Comparison of ENCODE assay signal across 15 cellular contexts in genomic region chr5:57700072-57700471, GRCh38.
DNase-seq lines count a peak whose midpoint lies in the region; ATAC-seq and TF ChIP-seq lines count a peak whose summit lies in the region.
"Had no signal": no experiment of that assay in that cellular context is flagged by ENCODE, and none has a peak within 500 bp of the region (broad histone marks: within the 10 kb centered on the region; RNA-seq: fewer than 3 reads in every experiment).

No MANE protein-coding gene starts in this region.

- peak overlapping the region; percentile 42 for H2BK12ac ChIP-seq in trophoblast cell (ENCODE audit: low read length)

- no peaks in the 10 kb centered on the region for H3K9me3 ChIP-seq in RWPE2 (ENCODE audit: severe bottlenecking)
- no peaks in the 10 kb centered on the region for H3K9me3 ChIP-seq in left ventricle myocardium inferior (replicated peaks)
- H3K9me3 ChIP-seq in trophoblast cell (ENCODE audit: insufficient read depth, low read depth, low read length): no peaks in the 10 kb centered on the region

- H2BK120ac ChIP-seq in trophoblast cell (ENCODE audit: insufficient read depth, low read length, poor library complexity): no peak overlapping the region

- H3K27me3 Mint-ChIP-seq in GM23338 (ENCODE audit: insufficient read depth, low read depth, poor library complexity): no peaks in the 10 kb centered on the region

- H3K27me3 ChIP-seq in GM23338 (ENCODE audit: insufficient read depth): no peaks in the 10 kb centered on the region
- no peaks in the 10 kb centered on the region for H3K27me3 ChIP-seq in RWPE2 (ENCODE audit: insufficient read depth, poor library complexity, severe bottlenecking)
- H3K27me3 ChIP-seq in left ventricle myocardium inferior (ENCODE audit: low read depth): no peaks in the 10 kb centered on the region
- H3K27me3 ChIP-seq in trophoblast cell (ENCODE audit: insufficient read depth, low read length): no peaks in the 10 kb centered on the region
- H3K27me3 ChIP-seq: BE2C had no signal

- no peak overlapping the region for H2BK5ac ChIP-seq in trophoblast cell (ENCODE audit: low read depth, low read length, poor library complexity)

- H3K4me3 ChIP-seq in GM23338 (no peak overlapping the region), RWPE2 (ENCODE audit: severe bottlenecking) (no peak overlapping the region), left ventricle myocardium inferior (peak overlapping the region; percentile 16), trophoblast cell (ENCODE audit: low read depth, low read length) (no peak overlapping the region)

- H2AFZ ChIP-seq in GM23338 (no peak overlapping the region), trophoblast cell (ENCODE audit: insufficient read depth, low read length, poor library complexity) (no peak overlapping the region)

- no peak overlapping the region for H3K23ac ChIP-seq in trophoblast cell (ENCODE audit: low read length)

- H3K4me2 ChIP-seq in GM23338 (no peak overlapping the region), trophoblast cell (ENCODE audit: low read length) (no peak overlapping the region)

- no peak overlapping the region for H3K14ac ChIP-seq in trophoblast cell (ENCODE audit: low read length)

- H4K8ac ChIP-seq in trophoblast cell (ENCODE audit: low read depth, low read length): no peak overlapping the region

- no peaks in the 10 kb centered on the region for H3K36me3 Mint-ChIP-seq in GM23338 (ENCODE audit: low read depth)
- H3K36me3 Mint-ChIP-seq: CD4-positive, alpha-beta memory T cell had no signal

- DNase-seq in GM23338 (ENCODE audit: low spot score) (no peak), RWPE2 (ENCODE audit: low spot score) (no peak), left ventricle myocardium inferior (no peak), trophoblast cell (no peak), GM03348 (ENCODE audit: low spot score) (no peak), left lobe of liver (ENCODE audit: low spot score) (no peak)
- DNase-seq: BE2C; CD4-positive, alpha-beta memory T cell; DMS153; DMS79 treated with DMSO at 0.1 percent for 48 hours; EL; GOT3; H9 had no signal

- no peaks in the 10 kb centered on the region for H3K79me2 ChIP-seq in GM23338 (replicated peaks; ENCODE audit: insufficient read depth)
- H3K79me2 ChIP-seq in trophoblast cell (ENCODE audit: control insufficient read depth, insufficient read depth, low read length, poor library complexity): peaks cover 1% of the 10 kb centered on the region

- no peaks in the 10 kb centered on the region; the same call in 2 of the 3 replicates for H3K9me3 Mint-ChIP-seq in GM23338
- H3K9me3 Mint-ChIP-seq: H9 had no signal

- 0 out of 2 replicates have a peak overlapping the region, but pooled peaks have one; percentile 2 for H3K27ac Mint-ChIP-seq in GM23338
- H3K27ac Mint-ChIP-seq: CD4-positive, alpha-beta memory T cell had no signal

- H3F3A ChIP-seq in GM23338 (replicated peaks; ENCODE audit: low read depth): no peaks in the 10 kb centered on the region

- peaks cover 13% of the 10 kb centered on the region for H3K79me1 ChIP-seq in trophoblast cell (ENCODE audit: low read length)

- H3K4me1 ChIP-seq in GM23338 (ENCODE audit: insufficient read depth): peaks cover 5% of the 10 kb centered on the region; the same call in 1 of the 2 replicates
- peaks cover 16% of the 10 kb centered on the region for H3K4me1 ChIP-seq in RWPE2 (ENCODE audit: insufficient read depth, poor library complexity, severe bottlenecking)
- H3K4me1 ChIP-seq in left ventricle myocardium inferior: peaks cover 49% of the 10 kb centered on the region
- H3K4me1 ChIP-seq in trophoblast cell (ENCODE audit: control insufficient read depth in 1 of 2, insufficient read depth in 2 of 2, low read length in 2 of 2): peaks cover 4 to 11% of the 10 kb centered on the region in 2 experiments

- H3K4me1 Mint-ChIP-seq in GM23338: peaks cover 14% of the 10 kb centered on the region

- intact Hi-C loops in left ventricle myocardium inferior (cut with micrococcal nuclease): no loop called here

- H3K9ac ChIP-seq in trophoblast cell (ENCODE audit: low read length): no peak overlapping the region

- H3K4me3 Mint-ChIP-seq in GM23338: no peak overlapping the region
- H3K4me3 Mint-ChIP-seq: CD4-positive, alpha-beta memory T cell; H9 had no signal

- no peaks in the 10 kb centered on the region for H4K20me1 ChIP-seq in GM23338 (replicated peaks; ENCODE audit: insufficient read depth)

- no peak overlapping the region for H4K12ac ChIP-seq in trophoblast cell (ENCODE audit: low read depth, low read length)

- H2AK5ac ChIP-seq in trophoblast cell (ENCODE audit: low read length): no peak overlapping the region

- TF ChIP-seq CTCF in GM23338 (conservative IDR thresholded peaks at IDR 0.05; ENCODE audit: low read depth in 2 of 2): no peak
- no peak for TF ChIP-seq CTCF in RWPE2 (IDR thresholded peaks at IDR 0.05; ENCODE audit: poor library complexity, severe bottlenecking)
- no peak for TF ChIP-seq CTCF in left ventricle myocardium inferior (IDR thresholded peaks at IDR 0.05; ENCODE audit: borderline replicate concordance)

- H4K91ac ChIP-seq in trophoblast cell (ENCODE audit: low read depth, low read length): no peak overlapping the region

- H3K27ac ChIP-seq in GM23338 (ENCODE audit: low read depth): no peak overlapping the region
- peak overlapping the region; percentile 73 for H3K27ac ChIP-seq in RWPE2 (ENCODE audit: poor library complexity, severe bottlenecking)
- peak overlapping the region; percentile 84 for H3K27ac ChIP-seq in left ventricle myocardium inferior (replicated peaks)
- no peak overlapping the region for H3K27ac ChIP-seq in trophoblast cell (ENCODE audit: low read depth, low read length)
- H3K27ac ChIP-seq: C4-2B had no signal

- H3K36me3 ChIP-seq in GM23338 (ENCODE audit: insufficient read depth): no peaks in the 10 kb centered on the region
- H3K36me3 ChIP-seq in RWPE2 (ENCODE audit: low read depth): no peaks in the 10 kb centered on the region
- no peaks in the 10 kb centered on the region for H3K36me3 ChIP-seq in left ventricle myocardium inferior
- H3K36me3 ChIP-seq in trophoblast cell (ENCODE audit: control insufficient read depth in 1 of 2, insufficient read depth in 2 of 2, low read length in 2 of 2): no peaks in the 10 kb centered on the region
- H3K36me3 ChIP-seq: BE2C had no signal

- ATAC-seq in GM23338 (no peak), RWPE2 (ENCODE audit: low read depth) (no peak), HG03565 (IDR thresholded peaks at IDR 0.05; ENCODE audit: unreplicated experiment) (no peak), left lobe of liver (no peak)

- WGBS in trophoblast cell (ENCODE audit: extremely low coverage, insufficient coverage, insufficient read length): no CpG with 5 or more reads among the region's 3 CpGs

- no peak overlapping the region for H3K18ac ChIP-seq in trophoblast cell (ENCODE audit: low read length)

- no peak overlapping the region for H3K4ac ChIP-seq in trophoblast cell (ENCODE audit: low read depth, low read length)

- no peaks in the 10 kb centered on the region; the same call in 1 of the 2 replicates for H3K9me2 ChIP-seq in GM23338 (ENCODE audit: insufficient read depth)

TF ChIP-seq in GM23338, 12 proteins besides CTCF, POLR2A, EP300 and RAD21 (continues in another document):
- TF ChIP-seq REST (IDR thresholded peaks at IDR 0.05; ENCODE audit: unreplicated experiment): no peak
- TF ChIP-seq EZH2phosphoT487 (IDR thresholded peaks at IDR 0.05; ENCODE audit: unreplicated experiment): no peak

Comparison
In these comparisons a context has a peak if more than half of its experiments do, and no peak if none do; other contexts are left out.
1. H3K27ac ChIP-seq: peak in RWPE2 (single experiment) and left ventricle myocardium inferior (single experiment); none in GM23338 (single experiment) and trophoblast cell (single experiment).